31 cellular contexts compared by ENCODE assay signal in the genomic region with DNA sequence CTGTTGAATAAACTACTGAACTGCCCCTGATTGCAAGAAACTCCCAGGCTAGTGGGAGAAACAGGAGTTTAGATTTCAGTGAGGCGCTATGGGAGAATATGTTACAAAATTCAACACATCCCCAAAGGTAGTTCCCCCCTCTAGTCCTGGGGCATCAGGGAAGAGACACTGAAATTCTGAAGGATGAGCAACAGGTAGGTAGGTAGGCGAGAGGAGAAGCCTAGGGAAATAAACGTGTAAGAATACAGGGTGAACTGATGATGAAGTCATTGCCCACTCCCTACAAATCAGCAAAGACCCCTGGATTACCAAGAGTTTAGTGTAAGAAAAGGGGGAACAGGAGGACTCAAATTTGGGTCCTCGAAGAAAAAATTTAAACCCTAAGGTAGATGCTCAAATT. TPM values are rescaled to one million over a fixed set of nuclear protein-coding genes. Genes with fewer than 3 reads are reported as not detected.
DNase-seq lines count a peak whose midpoint lies in the region; ATAC-seq, FAIRE-seq and TF ChIP-seq lines count a peak whose summit lies in the region.
"Had no signal": no experiment of that assay in that cellular context is flagged by ENCODE, and none has a peak within 500 bp of the region (broad histone marks: within the 10 kb centered on the region; RNA-seq: fewer than 3 reads in every experiment).

No MANE protein-coding gene starts in this region.

- no peak for ATAC-seq in GM23338
- ATAC-seq in GM21423 (IDR thresholded peaks at IDR 0.05; ENCODE audit: unreplicated experiment) = no peak
- ATAC-seq: A549; CD8-positive, alpha-beta T cell had no signal

- 0 out of 2 replicates have a peak, but pooled peaks cover 5% of the 10 kb centered on the region for H3K9me2 ChIP-seq in GM23338 (ENCODE audit: insufficient read depth)

- no peaks in the 10 kb centered on the region for H3K9me3 Mint-ChIP-seq in GM23338
- no peaks in the 10 kb centered on the region for H3K9me3 Mint-ChIP-seq in activated T-helper 1 cell treated with anti-CD3 and anti-CD28 coated beads, Interleukin-12 subunit alpha, Interleukin-12 subunit beta, Interleukin-2, Interleukin-4 antibody, amounts not matched to agents 30 ng/mL and 10 ng/mL and 1 ng/mL, durations not matched to agents 14 hours and 24 hours and 36 hours
- H3K9me3 Mint-ChIP-seq: CD4-positive, alpha-beta T cell; CD4-positive, CD25-positive, alpha-beta regulatory T cell; CD8-positive, alpha-beta T cell had no signal

- no peak overlapping the region for H3K27ac ChIP-seq in GM23338 (ENCODE audit: low read depth)
- H3K27ac ChIP-seq in HEK293 (ENCODE audit: extremely low read depth, low read depth, low read length) = no peak overlapping the region
- peak overlapping the region; percentile 74 for H3K27ac ChIP-seq in VCaP
- H3K27ac ChIP-seq: 22Rv1; A549; BLaER1; BLaER1 treated with 17β-estradiol and CSF1 and Interleukin-3, amounts not matched to agents 10 nM and 100 nM; C4-2B had no signal

- H3K4me1 Mint-ChIP-seq in GM23338 = 0 out of 3 replicates have a peak, but pooled peaks cover 3% of the 10 kb centered on the region
- H3K4me1 Mint-ChIP-seq in activated T-helper 1 cell treated with anti-CD3 and anti-CD28 coated beads, Interleukin-12 subunit alpha, Interleukin-12 subunit beta, Interleukin-2, Interleukin-4 antibody, amounts not matched to agents 30 ng/mL and 10 ng/mL and 1 ng/mL, durations not matched to agents 14 hours and 24 hours and 36 hours (ENCODE audit: low read depth) = no peaks in the 10 kb centered on the region
- H3K4me1 Mint-ChIP-seq: B cell; CD14-positive monocyte; CD4-positive, alpha-beta memory T cell; CD4-positive, CD25-positive, alpha-beta regulatory T cell; CD8-positive, alpha-beta memory T cell had no signal

- no peaks in the 10 kb centered on the region for H3K27me3 ChIP-seq in GM23338 (ENCODE audit: insufficient read depth)
- H3K27me3 ChIP-seq: BE2C; BLaER1; BLaER1 treated with 17β-estradiol and CSF1 and Interleukin-3, amounts not matched to agents 10 nM and 100 nM had no signal

- DNase-seq in DMS 273 (lab: John Stamatoyannopoulos, UW; ENCODE audit: unreplicated experiment) (peak; percentile 28), DMS 273 treated with DMSO at 0.1 percent for 48 hours (lab: John Stamatoyannopoulos, UW) (no peak), GM23338 (ENCODE audit: low spot score) (no peak), GM12891 (ENCODE audit: insufficient read length, low spot score) (no peak)
- DNase-seq in activated T-helper 1 cell treated with anti-CD3 and anti-CD28 coated beads, Interleukin-12 subunit alpha, Interleukin-12 subunit beta, Interleukin-2, Interleukin-4 antibody, amounts not matched to agents 30 ng/mL and 10 ng/mL and 1 ng/mL, durations not matched to agents 14 hours and 24 hours and 36 hours (ENCODE audit: low spot score) = no peak
- DNase-seq: 8988T; ACHN; AML-193; Caco-2; Calu3; CD4-positive, alpha-beta memory T cell; CD4-positive, alpha-beta T cell; CD4-positive, CD25-positive, alpha-beta regulatory T cell; CD8-positive, alpha-beta memory T cell; CD8-positive, alpha-beta T cell; DMS53; DND-41; EL had no signal

- no peaks in the 10 kb centered on the region for H3F3A ChIP-seq in GM23338 (replicated peaks; ENCODE audit: low read depth)

- no peak overlapping the region for H3K27ac Mint-ChIP-seq in GM23338
- H3K27ac Mint-ChIP-seq in activated T-helper 1 cell treated with anti-CD3 and anti-CD28 coated beads, Interleukin-12 subunit alpha, Interleukin-12 subunit beta, Interleukin-2, Interleukin-4 antibody, amounts not matched to agents 30 ng/mL and 10 ng/mL and 1 ng/mL, durations not matched to agents 14 hours and 24 hours and 36 hours = no peak overlapping the region
- H3K27ac Mint-ChIP-seq: B cell; CD14-positive monocyte; CD4-positive, alpha-beta memory T cell; CD4-positive, alpha-beta T cell; CD4-positive, CD25-positive, alpha-beta regulatory T cell; CD8-positive, alpha-beta memory T cell; CD8-positive, alpha-beta T cell had no signal

- no peak for FAIRE-seq in GM12891 (lab: Jason Lieb, UNC)
- FAIRE-seq: A204.1, A549, D721Med had no signal

- no peaks in the 10 kb centered on the region for H3K79me2 ChIP-seq in GM23338 (replicated peaks; ENCODE audit: insufficient read depth)

- no peak overlapping the region for H3K4me3 Mint-ChIP-seq in GM23338
- H3K4me3 Mint-ChIP-seq in activated T-helper 1 cell treated with anti-CD3 and anti-CD28 coated beads, Interleukin-12 subunit alpha, Interleukin-12 subunit beta, Interleukin-2, Interleukin-4 antibody, amounts not matched to agents 30 ng/mL and 10 ng/mL and 1 ng/mL, durations not matched to agents 14 hours and 24 hours and 36 hours = no peak overlapping the region
- H3K4me3 Mint-ChIP-seq: B cell; CD14-positive monocyte; CD4-positive, alpha-beta memory T cell; CD4-positive, alpha-beta T cell; CD4-positive, CD25-positive, alpha-beta regulatory T cell; CD8-positive, alpha-beta memory T cell; CD8-positive, alpha-beta T cell had no signal

- H3K4me1 ChIP-seq in GM23338 (ENCODE audit: insufficient read depth) (peaks cover 3% of the 10 kb centered on the region; the same call in 1 of the 2 replicates), HEK293 (ENCODE audit: control insufficient read depth, insufficient read depth, low read length) (peaks cover 3% of the 10 kb centered on the region; the same call in 1 of the 2 replicates)
- H3K4me1 ChIP-seq: A549; BLaER1; BLaER1 treated with 17β-estradiol and CSF1 and Interleukin-3, amounts not matched to agents 10 nM and 100 nM; Caco-2 had no signal

- TF ChIP-seq POLR2A in GM12891 (IDR thresholded peaks at IDR 0.05; ENCODE audit: low read depth, low read length) = no peak

- no peak for TF ChIP-seq CTCF in GM23338 (conservative IDR thresholded peaks at IDR 0.05; ENCODE audit: low read depth in 2 of 2)
- TF ChIP-seq CTCF in HEK293 (tag by site-specific recombination; IDR thresholded peaks at IDR 0.05) = no peak
- no peak for TF ChIP-seq CTCF in VCaP (conservative IDR thresholded peaks at IDR 0.05)

- H3K4me3 ChIP-seq in GM23338 = no peak overlapping the region
- no peak overlapping the region for H3K4me3 ChIP-seq in HEK293 (ENCODE audit: low read depth, low read length)
- H3K4me3 ChIP-seq: A549; BLaER1; BLaER1 treated with 17β-estradiol and CSF1 and Interleukin-3, amounts not matched to agents 10 nM and 100 nM had no signal

- H3K36me3 Mint-ChIP-seq in GM23338 (ENCODE audit: low read depth) = no peaks in the 10 kb centered on the region
- no peaks in the 10 kb centered on the region for H3K36me3 Mint-ChIP-seq in activated T-helper 1 cell treated with anti-CD3 and anti-CD28 coated beads, Interleukin-12 subunit alpha, Interleukin-12 subunit beta, Interleukin-2, Interleukin-4 antibody, amounts not matched to agents 30 ng/mL and 10 ng/mL and 1 ng/mL, durations not matched to agents 14 hours and 24 hours and 36 hours (ENCODE audit: low read depth)
- H3K36me3 Mint-ChIP-seq: CD14-positive monocyte; CD4-positive, alpha-beta memory T cell; CD4-positive, CD25-positive, alpha-beta regulatory T cell; CD8-positive, alpha-beta memory T cell; CD8-positive, alpha-beta T cell had no signal

- H4K20me1 ChIP-seq in GM23338 (replicated peaks; ENCODE audit: insufficient read depth) = no peaks in the 10 kb centered on the region
- H4K20me1 ChIP-seq: BLaER1; BLaER1 treated with 17β-estradiol and CSF1 and Interleukin-3, amounts not matched to agents 10 nM and 100 nM had no signal

- H3K27me3 Mint-ChIP-seq in GM23338 (ENCODE audit: insufficient read depth, low read depth, poor library complexity) = no peaks in the 10 kb centered on the region
- peaks cover 14% of the 10 kb centered on the region for H3K27me3 Mint-ChIP-seq in activated T-helper 1 cell treated with anti-CD3 and anti-CD28 coated beads, Interleukin-12 subunit alpha, Interleukin-12 subunit beta, Interleukin-2, Interleukin-4 antibody, amounts not matched to agents 30 ng/mL and 10 ng/mL and 1 ng/mL, durations not matched to agents 14 hours and 24 hours and 36 hours (ENCODE audit: insufficient read depth)

- no peaks in the 10 kb centered on the region for H3K9me3 ChIP-seq in HEK293 (ENCODE audit: control insufficient read depth, insufficient read depth, low read depth, low read length)
- H3K9me3 ChIP-seq: A549, BE2C, BLaER1, Caco-2 had no signal

- POLR2A ChIA-PET in HEK293 (lab: Yijun Ruan, JAX) = no interaction called here

- H3K36me3 ChIP-seq in GM23338 (ENCODE audit: insufficient read depth) (no peaks in the 10 kb centered on the region), HEK293 (ENCODE audit: control insufficient read depth in 2 of 2, insufficient read depth in 1 of 2, low read length in 2 of 2) (no peaks in the 10 kb centered on the region)
- H3K36me3 ChIP-seq: BE2C; BLaER1; BLaER1 treated with 17β-estradiol and CSF1 and Interleukin-3, amounts not matched to agents 10 nM and 100 nM had no signal

- intact Hi-C loops in activated T-helper 1 cell treated with anti-CD3 and anti-CD28 coated beads, Interleukin-12 subunit alpha, Interleukin-12 subunit beta, Interleukin-2, Interleukin-4 antibody, amounts not matched to agents 30 ng/mL and 10 ng/mL and 1 ng/mL, durations not matched to agents 14 hours and 24 hours and 36 hours (cut with micrococcal nuclease) = no loop called here

- CTCF ChIA-PET in HEK293 (lab: Yijun Ruan, JAX) = interaction anchor here (0.6 kb wide), 1 partner anchor 57 kb away, joined by 3 read pairs; no protein-coding TSS in a partner anchor

- no peak overlapping the region for H3K4me2 ChIP-seq in GM23338
- H3K4me2 ChIP-seq: A549; BLaER1; BLaER1 treated with 17β-estradiol and CSF1 and Interleukin-3, amounts not matched to agents 10 nM and 100 nM had no signal

- peak overlapping the region; percentile 33; the same call in 1 of the 2 replicates for H2AFZ ChIP-seq in GM23338

TF ChIP-seq in GM23338, 12 proteins besides CTCF, POLR2A, EP300 and RAD21 (continues in another document):
- TF ChIP-seq ZNF331 (CRISPR knock-in tag; IDR thresholded peaks at IDR 0.05; ENCODE audit: low read depth) (no peak), JUNB (IDR thresholded peaks at IDR 0.05; ENCODE audit: unreplicated experiment) (no peak)

TF ChIP-seq in HEK293, 187 proteins besides CTCF, POLR2A, EP300 and RAD21 (continues in another document):
- peak; percentile 84 for TF ChIP-seq SCRT2 (tag by site-specific recombination; IDR thresholded peaks at IDR 0.05)
- TF ChIP-seq ZNF239 (tag by site-specific recombination; IDR thresholded peaks at IDR 0.05) = no peak
- TF ChIP-seq ZNF664 (tag by site-specific recombination; IDR thresholded peaks at IDR 0.05) = no peak
- TF ChIP-seq ZBTB21 (tag by site-specific recombination; IDR thresholded peaks at IDR 0.05) = no peak

TF ChIP-seq in GM12891, 5 proteins besides CTCF, POLR2A, EP300 and RAD21 (continues in another document):
- TF ChIP-seq POU2F2 (IDR thresholded peaks at IDR 0.05; ENCODE audit: low read depth, low read length) (no peak), PAX5 (IDR thresholded peaks at IDR 0.05; ENCODE audit: insufficient read depth, low read length, severe bottlenecking) (no peak), POLR2AphosphoS5 (IDR thresholded peaks at IDR 0.05; ENCODE audit: low read depth, low read length) (no peak)

RNA-seq across cellular contexts. Expression of gene RORA, which starts 46.3 kb away (rescaled TPM):
- total RNA-seq in GM23338 (2014; rRNA removed; shearing (Covaris generic)) = 12.9 and 13.6 TPM in 2 replicates
- polyA plus RNA-seq in GM23338 (2016; fragmentation: Nextera tagmentation; extraction: Ambion mirVana) = 5.1 and 8.2 TPM in 2 replicates
- 2.2 TPM for polyA plus RNA-seq in GM12891 (2012; ENCODE audit: low read depth, missing spikeins)
- 31.1 and 31.5 TPM in 2 replicates for total RNA-seq in activated T-helper 1 cell treated with anti-CD3 and anti-CD28 coated beads, Interleukin-12 subunit alpha, Interleukin-12 subunit beta, Interleukin-2, Interleukin-4 antibody, amounts not matched to agents 30 ng/mL and 10 ng/mL and 1 ng/mL, durations not matched to agents 14 hours and 24 hours and 36 hours
